In the genomic region with DNA sequence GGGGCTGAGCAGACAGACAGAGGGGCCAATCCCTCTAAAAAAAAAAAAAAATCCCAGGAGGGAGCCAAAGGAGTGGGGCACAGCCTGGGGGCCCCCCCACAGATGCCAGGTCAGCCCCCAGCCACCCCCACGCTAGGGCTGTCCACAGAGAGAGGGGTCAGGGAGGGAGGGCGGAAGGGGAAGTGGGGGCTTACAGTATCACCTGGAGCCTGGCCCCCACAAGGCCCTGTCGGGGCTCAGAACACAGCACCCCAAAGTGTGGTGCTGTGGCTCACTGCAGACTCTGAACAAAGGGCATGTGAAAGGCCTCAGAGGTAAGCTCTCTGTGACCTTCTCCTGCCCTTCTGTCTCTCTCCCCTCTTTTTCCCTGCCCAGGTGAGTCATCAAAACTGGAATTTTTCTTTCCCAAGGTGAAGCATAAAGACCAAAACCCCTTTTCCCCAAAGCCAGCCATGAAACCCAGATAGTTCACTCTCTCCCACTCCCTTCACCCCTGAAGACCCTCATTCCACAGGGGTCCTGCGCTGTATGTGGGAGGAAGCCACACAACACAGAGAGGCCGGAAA, we compare ENCODE assay signal across 15 cellular contexts. TPM values are rescaled to one million over a fixed set of nuclear protein-coding genes. Genes with fewer than 3 reads are reported as not detected.
DNase-seq lines count a peak whose midpoint lies in the region; ATAC-seq, FAIRE-seq and TF ChIP-seq lines count a peak whose summit lies in the region.
"Had no signal": no experiment of that assay in that cellular context is flagged by ENCODE, and none has a peak within 500 bp of the region (broad histone marks: within the 10 kb centered on the region; RNA-seq: fewer than 3 reads in every experiment).

No MANE protein-coding gene starts in this region.

- peak overlapping the region; percentile 30 for H3K9ac ChIP-seq in HCT116 (ENCODE audit: low read length)
- H3K9ac ChIP-seq in astrocyte (ENCODE audit: low read length) = no peak overlapping the region

- H3K4me3 Mint-ChIP-seq in astrocyte (ENCODE audit: unreplicated experiment) (no peak overlapping the region), T-cell (peak overlapping the region in 1 of 3 donors; percentile 30)
- H3K4me3 Mint-ChIP-seq in stimulated activated memory B cell treated with anti-CD40 and anti-IgM and Interleukin-4, amounts not matched to agents 10 μg/mL and 1 μg/mL and 100 μg/mL, for 72 hours = no peak overlapping the region
- H3K4me3 Mint-ChIP-seq: activated CD4-positive, alpha-beta memory T cell treated with anti-CD3 and anti-CD28 coated beads, Interleukin-2, amount 10 ng/mL, durations not matched to agents 7 days and 5 days had no signal

- H3K4me1 Mint-ChIP-seq in astrocyte (ENCODE audit: low read depth, unreplicated experiment) (peaks cover 39% of the 10 kb centered on the region), T-cell (peaks cover 0 to 20% (median 2%) of the 10 kb centered on the region in 3 donors)
- peaks cover 15% of the 10 kb centered on the region for H3K4me1 Mint-ChIP-seq in stimulated activated memory B cell treated with anti-CD40 and anti-IgM and Interleukin-4, amounts not matched to agents 10 μg/mL and 1 μg/mL and 100 μg/mL, for 72 hours
- H3K4me1 Mint-ChIP-seq: activated CD4-positive, alpha-beta memory T cell treated with anti-CD3 and anti-CD28 coated beads, Interleukin-2, amount 10 ng/mL, durations not matched to agents 7 days and 5 days had no signal

- no peaks in the 10 kb centered on the region for H3K9me2 ChIP-seq in HCT116 (ENCODE audit: insufficient read depth)

- RAD21 ChIA-PET in HCT116 (lab: Charles Lee; ENCODE audit: low non-redundant PET in 1 of 2, low total read pairs in 2 of 2, uncharacterized antibody in 2 of 2, unreplicated experiment in 2 of 2) = no interaction called here

- POLR2A ChIA-PET in HCT116 (lab: Charles Lee) (no interaction called here), T-cell (lab: Charles Lee) (no interaction called here)

- intact Hi-C loops in HCT116 (cut with micrococcal nuclease) = no loop called here

- H3K4me1 ChIP-seq in HCT116 (ENCODE audit: control insufficient read depth in 1 of 2, insufficient read depth in 2 of 2, low read length in 2 of 2) = peaks cover 28 to 37% of the 10 kb centered on the region in 2 experiments
- peaks cover 16% of the 10 kb centered on the region for H3K4me1 ChIP-seq in astrocyte (ENCODE audit: insufficient read depth, low read length)
- H3K4me1 ChIP-seq: HAP-1 had no signal

- H3K27me3 ChIP-seq in HCT116 (ENCODE audit: insufficient read depth, low read length) (no peaks in the 10 kb centered on the region), astrocyte (ENCODE audit: insufficient read depth, low read length) (no peaks in the 10 kb centered on the region)

- H3K27ac ChIP-seq in HCT116 (ENCODE audit: low read depth, low read length) (peak overlapping the region; percentile 6; the same call in 1 of the 2 replicates), astrocyte (ENCODE audit: low read depth, low read length) (no peak overlapping the region)
- H3K27ac ChIP-seq: HL-60 had no signal

- no peak for TF ChIP-seq RAD21 in HCT116 (IDR thresholded peaks at IDR 0.05; ENCODE audit: low read depth)

- CTCF ChIA-PET in HCT116 (lab: Charles Lee) = no interaction called here
- CTCF ChIA-PET in T-cell (lab: Charles Lee) = no interaction called here

- FAIRE-seq in astrocyte (lab: Jason Lieb, UNC) = no peak
- FAIRE-seq: small intestine had no signal

- no peaks in the 10 kb centered on the region for H3K36me3 ChIP-seq in HCT116 (ENCODE audit: control insufficient read depth in 1 of 2, insufficient read depth in 2 of 2, low read length in 2 of 2)
- H3K36me3 ChIP-seq in astrocyte (ENCODE audit: insufficient read depth, low read length) = no peaks in the 10 kb centered on the region
- H3K36me3 ChIP-seq: HAP-1 had no signal

- H3K4me3 ChIP-seq in HCT116 (replicated peaks in 1 of 2; ENCODE audit: low read depth in 1 of 2, low read length in 2 of 2) (no peak overlapping the region), astrocyte (ENCODE audit: insufficient read depth, low read depth, low read length) (no peak overlapping the region)
- H3K4me3 ChIP-seq: HAP-1 had no signal

- peak overlapping the region; percentile 43 for H3K27ac Mint-ChIP-seq in astrocyte (ENCODE audit: unreplicated experiment)
- peak overlapping the region; percentile 56 for H3K27ac Mint-ChIP-seq in stimulated activated memory B cell treated with anti-CD40 and anti-IgM and Interleukin-4, amounts not matched to agents 10 μg/mL and 1 μg/mL and 100 μg/mL, for 72 hours
- no peak overlapping the region for H3K27ac Mint-ChIP-seq in T-cell
- H3K27ac Mint-ChIP-seq: activated CD4-positive, alpha-beta memory T cell treated with anti-CD3 and anti-CD28 coated beads, Interleukin-2, amount 10 ng/mL, durations not matched to agents 7 days and 5 days had no signal

- H3K9me3 Mint-ChIP-seq in astrocyte (ENCODE audit: unreplicated experiment) (no peaks in the 10 kb centered on the region), T-cell (no peaks in the 10 kb centered on the region)
- H3K9me3 Mint-ChIP-seq in stimulated activated memory B cell treated with anti-CD40 and anti-IgM and Interleukin-4, amounts not matched to agents 10 μg/mL and 1 μg/mL and 100 μg/mL, for 72 hours = no peaks in the 10 kb centered on the region
- H3K9me3 Mint-ChIP-seq: activated CD4-positive, alpha-beta memory T cell treated with anti-CD3 and anti-CD28 coated beads, Interleukin-2, amount 10 ng/mL, durations not matched to agents 7 days and 5 days; CD14-positive monocyte had no signal

- H3K36me3 Mint-ChIP-seq in astrocyte (ENCODE audit: low read depth, unreplicated experiment) (peaks cover 1% of the 10 kb centered on the region), T-cell (no peaks in the 10 kb centered on the region)
- no peaks in the 10 kb centered on the region for H3K36me3 Mint-ChIP-seq in stimulated activated memory B cell treated with anti-CD40 and anti-IgM and Interleukin-4, amounts not matched to agents 10 μg/mL and 1 μg/mL and 100 μg/mL, for 72 hours

- no peak overlapping the region for H2AFZ ChIP-seq in HCT116 (ENCODE audit: low read depth, low read length, poor library complexity, severe bottlenecking)
- no peak overlapping the region for H2AFZ ChIP-seq in astrocyte (ENCODE audit: low read depth, low read length)

- DNase-seq in HCT116 (ENCODE audit: low read depth, low spot score) (no peak), astrocyte (ENCODE audit: low read depth) (no peak), myocyte (ENCODE audit: low read depth) (peak; percentile 13), T-cell (no peak), NCI-H1105 treated with DMSO at 0.1 percent for 48 hours (lab: John Stamatoyannopoulos, UW) (no peak)
- DNase-seq: activated CD4-positive, alpha-beta memory T cell treated with anti-CD3 and anti-CD28 coated beads, Interleukin-2, amount 10 ng/mL, durations not matched to agents 7 days and 5 days; NK-92 treated with Interleukin-12 subunit alpha and Interleukin-12 subunit beta, amount 100 ng/mL, for 24 hours; small intestine; stimulated activated naive CD4-positive, alpha-beta T cell treated with Interleukin-2 at 50 U/mL for 16 hours had no signal

- H3K9me3 ChIP-seq in HCT116 (ENCODE audit: control insufficient read depth in 1 of 2, insufficient read depth in 1 of 2, low read depth in 1 of 2, low read length in 2 of 2) (no peaks in the 10 kb centered on the region), astrocyte (ENCODE audit: insufficient read depth, low read depth, low read length) (no peaks in the 10 kb centered on the region)
- H3K9me3 ChIP-seq: HAP-1 had no signal

- H4K20me1 ChIP-seq in HCT116 (ENCODE audit: insufficient read depth) (no peaks in the 10 kb centered on the region), astrocyte (ENCODE audit: insufficient read depth, low read length) (peaks cover 77% of the 10 kb centered on the region)

- H3K4me2 ChIP-seq in HCT116 (ENCODE audit: low read length) (peak overlapping the region; percentile 69), astrocyte (ENCODE audit: low read length) (no peak overlapping the region)

- ATAC-seq in HCT116 (0 out of 2 replicates have a peak, but pooled peaks have one; percentile 21), HG03442 (IDR thresholded peaks at IDR 0.05; ENCODE audit: unreplicated experiment) (no peak), T-cell (replicated peaks in 1 of 4) (no peak), HG02970 (IDR thresholded peaks at IDR 0.05; ENCODE audit: low FRiP score, unreplicated experiment) (no peak)
- ATAC-seq in stimulated activated memory B cell treated with anti-CD40 and anti-IgM and Interleukin-4, amounts not matched to agents 10 μg/mL and 1 μg/mL and 100 μg/mL, for 72 hours = peak; percentile 32

- BruUV-seq in HCT116 (replicated peaks; lab: Mats Ljungman, UMichigan) = no TSS peak

- H3K27me3 Mint-ChIP-seq in astrocyte (ENCODE audit: low read depth, unreplicated experiment) (peaks cover 2% of the 10 kb centered on the region), T-cell (peaks cover 0 to 4% of the 10 kb centered on the region in 2 donors)
- H3K27me3 Mint-ChIP-seq in stimulated activated memory B cell treated with anti-CD40 and anti-IgM and Interleukin-4, amounts not matched to agents 10 μg/mL and 1 μg/mL and 100 μg/mL, for 72 hours = no peaks in the 10 kb centered on the region

- TF ChIP-seq CTCF in HCT116 (IDR thresholded peaks at IDR 0.05 in 2 of 3, conservative IDR thresholded peaks at IDR 0.05 in 1 of 3; ENCODE audit: borderline replicate concordance in 1 of 3, insufficient read depth in 1 of 3, low read depth in 2 of 3, low read length in 2 of 3) (no peak), astrocyte (IDR thresholded peaks at IDR 0.05; ENCODE audit: insufficient read depth, low read depth, low read length) (no peak)

- TF ChIP-seq POLR2A in HCT116 (IDR thresholded peaks at IDR 0.05; ENCODE audit: borderline replicate concordance, extremely low read depth, insufficient read depth, insufficient read length) = no peak

- H3K79me2 ChIP-seq in HCT116 (ENCODE audit: insufficient read depth, low read length) (no peaks in the 10 kb centered on the region; the same call in 1 of the 2 replicates), astrocyte (ENCODE audit: insufficient read depth, low read length) (peaks cover 63% of the 10 kb centered on the region)

RNA-seq across cellular contexts. Expression of gene BIN1, which starts 13.9 kb away (rescaled TPM):
- total RNA-seq in HCT116 (2021; ENCODE audit: unreplicated experiment) = 31.8 TPM
- polyA plus RNA-seq in HCT116 (2012) = 39.0 and 41.5 TPM in 2 replicates
- total RNA-seq in astrocyte = 50.2 and 51.0 TPM in 2 replicates
- 3,190 and 3,208 TPM in 2 replicates for total RNA-seq in myocyte
- polyA plus RNA-seq in myocyte (2012) = 771 TPM
- 100 to 1,000 TPM; 144 to 172 (median 151) TPM for total RNA-seq in T-cell

Comparison
In these comparisons a context has a peak if more than half of its experiments do, and no peak if none do; other contexts are left out.
1. ATAC-seq: peak in HCT116 (single experiment) and stimulated activated memory B cell treated with anti-CD40 and anti-IgM and Interleukin-4, amounts not matched to agents 10 μg/mL and 1 μg/mL and 100 μg/mL, for 72 hours (single experiment); none in HG03442 (single experiment), T-cell (0 of 4) and HG02970 (single experiment).
2. H3K27ac Mint-ChIP-seq: peak in astrocyte (single experiment) and stimulated activated memory B cell treated with anti-CD40 and anti-IgM and Interleukin-4, amounts not matched to agents 10 μg/mL and 1 μg/mL and 100 μg/mL, for 72 hours (single experiment); none in T-cell (0 of 2).
3. RNA of gene BIN1, which starts 13.9 kb away (total RNA-seq): 3,190 to 3,208 TPM in myocyte; 144 to 172 TPM in T-cell, 50.2 to 51.0 TPM in astrocyte and 31.8 TPM in HCT116 (single experiment); every median in the first group is over 10 times any median in the second.